8 cellular contexts compared by ENCODE assay signal in genomic region chr11:116772443-116773202, GRCh38. TPM values are rescaled to one million over a fixed set of nuclear protein-coding genes. Genes with fewer than 3 reads are reported as not detected.
DNase-seq lines count a peak whose midpoint lies in the region; ATAC-seq and TF ChIP-seq lines count a peak whose summit lies in the region.

BUD13 (minus strand) TSS chr11:116772987; CDS start chr11:116772964, 23 bp downstream.

- CTCF ChIA-PET in A673 (lab: Charles Lee): no interaction called here

- no TSS peak for BruUV-seq in A673 (replicated peaks; lab: Mats Ljungman, UMichigan)

- H3K4me1 ChIP-seq in A673 (ENCODE audit: insufficient read depth, low read length, poor library complexity, severe bottlenecking) (peaks cover 20% of the 10 kb centered on the region), breast epithelium (peaks cover 5 to 7% of the 10 kb centered on the region in 2 donors), smooth muscle cell (ENCODE audit: low read depth) (peaks cover 18% of the 10 kb centered on the region)

- 2% methylated on average over 58 of the region's 73 CpGs for WGBS in smooth muscle cell (ENCODE audit: low lambda C conversion rate)

- peak within 1 kb of the TSS; percentile 92 for H2AFZ ChIP-seq in smooth muscle cell (ENCODE audit: low read depth)

- peaks cover 3% of the 10 kb centered on the region for H3F3A ChIP-seq in smooth muscle cell (ENCODE audit: low read depth)

- H3K4me3 ChIP-seq in A673 (ENCODE audit: low read depth, low read length, poor library complexity, severe bottlenecking) (peak within 1 kb of the TSS; percentile 58), WERI-Rb-1 (ENCODE audit: low read depth, low read length) (peak within 1 kb of the TSS; percentile 94), breast epithelium (peak within 1 kb of the TSS; percentile 77 to 99 (median 92)), smooth muscle cell (peak within 1 kb of the TSS; percentile 89)

- H3K9me3 ChIP-seq in A673 (ENCODE audit: low read depth, low read length, poor library complexity, severe bottlenecking): no peaks in the 10 kb centered on the region
- H3K9me3 ChIP-seq in WERI-Rb-1 (ENCODE audit: severe bottlenecking): no peaks in the 10 kb centered on the region
- no peaks in the 10 kb centered on the region for H3K9me3 ChIP-seq in breast epithelium
- no peaks in the 10 kb centered on the region for H3K9me3 ChIP-seq in smooth muscle cell (replicated peaks; ENCODE audit: low read depth)

- peak within 1 kb of the TSS; percentile 87 for H3K4me2 ChIP-seq in smooth muscle cell

- H3K36me3 ChIP-seq in A673 (ENCODE audit: insufficient read depth, low read length, poor library complexity, severe bottlenecking): peaks cover 25% of the 10 kb centered on the region
- H3K36me3 ChIP-seq in WERI-Rb-1: peaks cover 35% of the 10 kb centered on the region
- no peaks in the 10 kb centered on the region for H3K36me3 ChIP-seq in breast epithelium
- peaks cover 6% of the 10 kb centered on the region for H3K36me3 ChIP-seq in smooth muscle cell (ENCODE audit: low read depth)

- TF ChIP-seq CTCF in A673 (conservative IDR thresholded peaks at IDR 0.05; ENCODE audit: low read depth, low read length) (no peak), WERI-Rb-1 (IDR thresholded peaks at IDR 0.05; ENCODE audit: low read depth, low read length) (no peak), breast epithelium (IDR thresholded peaks at IDR 0.05) (no peak), smooth muscle cell (IDR thresholded peaks at IDR 0.05; ENCODE audit: borderline replicate concordance, insufficient read depth, poor library complexity, severe bottlenecking) (no peak)

- DNase-seq in A673 (ENCODE audit: low spot score) (peak; percentile 94), NCI-H2227 (lab: John Stamatoyannopoulos, UW; ENCODE audit: unreplicated experiment) (peak; percentile 90), WERI-Rb-1 (peak; percentile 94), breast epithelium (ENCODE audit: low spot score in 2 of 2) (peak; percentile 81 to 88), iPS-NIHi11 (ENCODE audit: low spot score) (peak; percentile 96), smooth muscle cell (lab: John Stamatoyannopoulos, UW; ENCODE audit: unreplicated experiment) (peak; percentile 57)

- no peaks in the 10 kb centered on the region for H3K27me3 ChIP-seq in A673 (replicated peaks; ENCODE audit: insufficient read depth, low read depth, low read length, poor library complexity)
- no peaks in the 10 kb centered on the region for H3K27me3 ChIP-seq in WERI-Rb-1 (ENCODE audit: insufficient read depth, low read depth, severe bottlenecking)
- H3K27me3 ChIP-seq in breast epithelium: no peaks in the 10 kb centered on the region
- H3K27me3 ChIP-seq in smooth muscle cell (ENCODE audit: low read depth): no peaks in the 10 kb centered on the region

- POLR2A ChIA-PET in A673 (lab: Charles Lee; ENCODE audit: low non-redundant PET): interaction anchor here (0.7 kb wide), 1 partner anchor 373 kb away, joined by 3 read pairs; no protein-coding TSS in a partner anchor

- H3K27ac ChIP-seq in A673 (ENCODE audit: low read depth, low read length, poor library complexity, severe bottlenecking) (peak within 1 kb of the TSS; percentile 88), WERI-Rb-1 (peak within 1 kb of the TSS; percentile 98), breast epithelium (peak within 1 kb of the TSS; percentile 93 to 98), smooth muscle cell (ENCODE audit: low read depth) (peak within 1 kb of the TSS; percentile 88)

- H3K79me2 ChIP-seq in smooth muscle cell (ENCODE audit: low read depth): peaks cover 17% of the 10 kb centered on the region

- no peaks in the 10 kb centered on the region for H4K20me1 ChIP-seq in smooth muscle cell (ENCODE audit: low read depth)

- TF ChIP-seq POLR2A in breast epithelium (IDR thresholded peaks at IDR 0.05): no peak

- H3K9ac ChIP-seq in smooth muscle cell (ENCODE audit: low read depth): peak within 1 kb of the TSS; percentile 94

- peak; percentile 65 for ATAC-seq in GM18861 (IDR thresholded peaks at IDR 0.05; ENCODE audit: unreplicated experiment)
- peak; percentile 79 for ATAC-seq in HG03095 (IDR thresholded peaks at IDR 0.05; ENCODE audit: unreplicated experiment)

- intact Hi-C loops in A673 (cut with micrococcal nuclease; ENCODE audit: unreplicated experiment) (loop anchor here (5.0 kb wide), 1 partner anchor 335 kb away; no protein-coding TSS in a partner anchor), breast epithelium (cut with DNase I; ENCODE audit: low total_unique reads) (no loop called here)

RNA-seq across cellular contexts. Expression of gene BUD13, which starts in this region (rescaled TPM):
- total RNA-seq in A673 (2021) (38.7 and 39.4 TPM in 2 replicates), breast epithelium (10 to 100 TPM in 2 of 3 donors, 1 to 10 TPM in 1; 9.9 to 19.8 (median 15.1) TPM), smooth muscle cell (13.4 and 13.8 TPM in 2 replicates)
- polyA plus RNA-seq in smooth muscle cell: 10.9 and 15.7 TPM in 2 replicates

Comparison
In these comparisons a context has a peak if more than half of its experiments do, and no peak if none do; other contexts are left out.
1. Peak in every context shown above with its lines: DNase-seq, ATAC-seq, H3K4me3 ChIP-seq and H3K27ac ChIP-seq.